1 cellular context compared by ENCODE assay signal in genomic region chr3:7382293-7383033, GRCh38.
A peak's percentile ranks its signal among the peaks of the same experiment; 100 is the strongest.
TF ChIP-seq lines count a peak whose summit lies in the region.

No MANE protein-coding gene starts in this region.

TF ChIP-seq in SK-N-SH treated with all-trans-retinoic acid at 6 μM for 48 hours, 23 proteins besides CTCF, POLR2A, EP300 and RAD21 (continued from another document):
- TF ChIP-seq PATZ1 (CRISPR knock-in tag; IDR thresholded peaks at IDR 0.05; ENCODE audit: borderline replicate concordance) (no peak), PPARA (CRISPR knock-in tag; IDR thresholded peaks at IDR 0.05; ENCODE audit: borderline replicate concordance) (no peak), ZNF565 (CRISPR knock-in tag; conservative IDR thresholded peaks at IDR 0.05; ENCODE audit: low read depth) (no peak), TCF4 (CRISPR knock-in tag; IDR thresholded peaks at IDR 0.05; ENCODE audit: borderline replicate concordance) (no peak), RARB (CRISPR knock-in tag; IDR thresholded peaks at IDR 0.05) (no peak), ARNTL (CRISPR knock-in tag; IDR thresholded peaks at IDR 0.05; ENCODE audit: borderline replicate concordance, low read depth) (no peak), ISL1 (CRISPR knock-in tag; IDR thresholded peaks at IDR 0.05) (peak; percentile 72), SNAI2 (CRISPR knock-in tag; IDR thresholded peaks at IDR 0.05) (0 out of 2 replicates have a peak, but pooled peaks have one; percentile 43), CREB5 (CRISPR knock-in tag; IDR thresholded peaks at IDR 0.05; ENCODE audit: low read depth) (0 out of 2 replicates have a peak, but pooled peaks have one; percentile 26), ZC3H10 (CRISPR knock-in tag; IDR thresholded peaks at IDR 0.05) (no peak), ZNF8 (CRISPR knock-in tag; IDR thresholded peaks at IDR 0.05) (no peak), GLIS3 (CRISPR knock-in tag; IDR thresholded peaks at IDR 0.05) (no peak)
- TF ChIP-seq, protein P1, sequence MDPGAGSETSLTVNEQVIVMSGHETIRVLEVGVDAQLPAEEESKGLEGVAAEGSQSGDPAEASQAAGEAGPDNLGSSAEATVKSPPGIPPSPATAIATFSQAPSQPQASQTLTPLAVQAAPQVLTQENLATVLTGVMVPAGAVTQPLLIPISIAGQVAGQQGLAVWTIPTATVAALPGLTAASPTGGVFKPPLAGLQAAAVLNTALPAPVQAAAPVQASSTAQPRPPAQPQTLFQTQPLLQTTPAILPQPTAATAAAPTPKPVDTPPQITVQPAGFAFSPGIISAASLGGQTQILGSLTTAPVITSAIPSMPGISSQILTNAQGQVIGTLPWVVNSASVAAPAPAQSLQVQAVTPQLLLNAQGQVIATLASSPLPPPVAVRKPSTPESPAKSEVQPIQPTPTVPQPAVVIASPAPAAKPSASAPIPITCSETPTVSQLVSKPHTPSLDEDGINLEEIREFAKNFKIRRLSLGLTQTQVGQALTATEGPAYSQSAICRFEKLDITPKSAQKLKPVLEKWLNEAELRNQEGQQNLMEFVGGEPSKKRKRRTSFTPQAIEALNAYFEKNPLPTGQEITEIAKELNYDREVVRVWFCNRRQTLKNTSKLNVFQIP (CRISPR knock-in tag; IDR thresholded peaks at IDR 0.05; ENCODE audit: borderline replicate concordance, low read depth) = no peak
- TF ChIP-seq, protein P2, sequence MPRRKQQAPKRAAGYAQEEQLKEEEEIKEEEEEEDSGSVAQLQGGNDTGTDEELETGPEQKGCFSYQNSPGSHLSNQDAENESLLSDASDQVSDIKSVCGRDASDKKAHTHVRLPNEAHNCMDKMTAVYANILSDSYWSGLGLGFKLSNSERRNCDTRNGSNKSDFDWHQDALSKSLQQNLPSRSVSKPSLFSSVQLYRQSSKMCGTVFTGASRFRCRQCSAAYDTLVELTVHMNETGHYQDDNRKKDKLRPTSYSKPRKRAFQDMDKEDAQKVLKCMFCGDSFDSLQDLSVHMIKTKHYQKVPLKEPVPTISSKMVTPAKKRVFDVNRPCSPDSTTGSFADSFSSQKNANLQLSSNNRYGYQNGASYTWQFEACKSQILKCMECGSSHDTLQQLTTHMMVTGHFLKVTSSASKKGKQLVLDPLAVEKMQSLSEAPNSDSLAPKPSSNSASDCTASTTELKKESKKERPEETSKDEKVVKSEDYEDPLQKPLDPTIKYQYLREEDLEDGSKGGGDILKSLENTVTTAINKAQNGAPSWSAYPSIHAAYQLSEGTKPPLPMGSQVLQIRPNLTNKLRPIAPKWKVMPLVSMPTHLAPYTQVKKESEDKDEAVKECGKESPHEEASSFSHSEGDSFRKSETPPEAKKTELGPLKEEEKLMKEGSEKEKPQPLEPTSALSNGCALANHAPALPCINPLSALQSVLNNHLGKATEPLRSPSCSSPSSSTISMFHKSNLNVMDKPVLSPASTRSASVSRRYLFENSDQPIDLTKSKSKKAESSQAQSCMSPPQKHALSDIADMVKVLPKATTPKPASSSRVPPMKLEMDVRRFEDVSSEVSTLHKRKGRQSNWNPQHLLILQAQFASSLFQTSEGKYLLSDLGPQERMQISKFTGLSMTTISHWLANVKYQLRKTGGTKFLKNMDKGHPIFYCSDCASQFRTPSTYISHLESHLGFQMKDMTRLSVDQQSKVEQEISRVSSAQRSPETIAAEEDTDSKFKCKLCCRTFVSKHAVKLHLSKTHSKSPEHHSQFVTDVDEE (CRISPR knock-in tag; IDR thresholded peaks at IDR 0.05) = no peak
